Comparison of ENCODE assay signal across 8 cellular contexts in the genomic region with DNA sequence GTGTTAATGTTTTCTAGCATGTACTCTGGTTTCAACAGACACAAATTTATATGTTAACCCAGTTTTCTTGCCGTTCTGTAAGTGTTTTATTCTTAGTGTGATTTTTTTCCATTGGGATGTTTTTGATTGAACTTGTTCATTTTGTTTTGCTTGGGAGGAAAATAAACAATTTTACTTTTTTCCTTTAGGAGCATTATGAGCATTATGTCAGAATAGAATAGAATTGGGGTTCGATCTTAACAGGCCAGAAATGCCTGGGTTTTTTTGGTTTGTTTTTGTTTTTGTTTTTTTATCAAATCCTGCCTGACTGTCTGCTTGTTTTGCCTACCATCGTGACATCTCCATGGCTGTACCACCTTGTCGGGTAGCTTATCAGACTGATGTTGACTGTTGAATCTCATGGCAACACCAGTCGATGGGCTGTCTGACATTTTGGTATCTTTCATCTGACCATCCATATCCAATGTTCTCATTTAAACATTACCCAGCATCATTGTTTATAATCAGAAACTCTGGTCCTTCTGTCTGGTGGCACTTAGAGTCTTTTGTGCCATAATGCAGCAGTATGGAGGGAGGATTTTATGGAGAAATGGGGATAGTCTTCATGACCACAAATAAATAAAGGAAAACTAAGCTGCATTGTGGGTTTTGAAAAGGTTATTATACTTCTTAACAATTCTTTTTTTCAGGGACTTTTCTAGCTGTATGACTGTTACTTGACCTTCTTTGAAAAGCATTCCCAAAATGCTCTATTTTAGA. TPM values are rescaled to one million over a fixed set of nuclear protein-coding genes. Genes with fewer than 3 reads are reported as not detected.
DNase-seq lines count a peak whose midpoint lies in the region; ATAC-seq and TF ChIP-seq lines count a peak whose summit lies in the region.

No MANE protein-coding gene starts in this region.

- peak overlapping the region; percentile 52 for H3K4me3 ChIP-seq in cardiac muscle cell
- peak overlapping the region; percentile 99 for H3K4me3 ChIP-seq in iPS-11a (ENCODE audit: low read depth, low read length)
- peak overlapping the region; percentile 87 to 100 for H3K4me3 ChIP-seq in stomach smooth muscle (ENCODE audit: low read length in 2 of 2)

- H3K36me3 Mint-ChIP-seq in activated CD8-positive, alpha-beta memory T cell treated with anti-CD3 and anti-CD28 coated beads, Interleukin-2, amount 10 ng/mL, durations not matched to agents 7 days and 5 days, result peaks cover 55% of the 10 kb centered on the region

- DNase-seq in cardiac muscle cell (ENCODE audit: low read depth in 1 of 2, low spot score in 1 of 2) (peak in 1 of 2 donors; percentile 79), left cardiac atrium (no peak), NOMO-1 (lab: John Stamatoyannopoulos, UW; ENCODE audit: unreplicated experiment in 2 of 2) (no peak), NAMALWA (ENCODE audit: low spot score) (no peak)
- peak; percentile 63 for DNase-seq in activated CD8-positive, alpha-beta memory T cell treated with anti-CD3 and anti-CD28 coated beads, Interleukin-2, amount 10 ng/mL, durations not matched to agents 7 days and 5 days

- intact Hi-C loops in left cardiac atrium (cut with DNase I), result no loop called here

- ATAC-seq in left cardiac atrium (no peak), HG03139 (IDR thresholded peaks at IDR 0.05; ENCODE audit: unreplicated experiment) (no peak)
- ATAC-seq in activated CD8-positive, alpha-beta memory T cell treated with anti-CD3 and anti-CD28 coated beads, Interleukin-2, amount 10 ng/mL, durations not matched to agents 7 days and 5 days, result no peak

- H3K9me3 Mint-ChIP-seq in activated CD8-positive, alpha-beta memory T cell treated with anti-CD3 and anti-CD28 coated beads, Interleukin-2, amount 10 ng/mL, durations not matched to agents 7 days and 5 days (ENCODE audit: low read depth), result no peaks in the 10 kb centered on the region

- H3K27ac Mint-ChIP-seq in activated CD8-positive, alpha-beta memory T cell treated with anti-CD3 and anti-CD28 coated beads, Interleukin-2, amount 10 ng/mL, durations not matched to agents 7 days and 5 days, result peak overlapping the region; percentile 100

- H3K4me1 ChIP-seq in cardiac muscle cell (ENCODE audit: low read depth) (peaks cover 26% of the 10 kb centered on the region), stomach smooth muscle (ENCODE audit: control insufficient read depth, insufficient read depth, low read length) (peaks cover 11% of the 10 kb centered on the region)

- H3K9me3 ChIP-seq in cardiac muscle cell (ENCODE audit: low read depth) (no peaks in the 10 kb centered on the region), stomach smooth muscle (ENCODE audit: control insufficient read depth in 2 of 2, low read length in 2 of 2) (no peaks in the 10 kb centered on the region)

- no peaks in the 10 kb centered on the region for H3K27me3 Mint-ChIP-seq in activated CD8-positive, alpha-beta memory T cell treated with anti-CD3 and anti-CD28 coated beads, Interleukin-2, amount 10 ng/mL, durations not matched to agents 7 days and 5 days

- H3K36me3 ChIP-seq in cardiac muscle cell (no peaks in the 10 kb centered on the region), stomach smooth muscle (ENCODE audit: control insufficient read depth in 2 of 2, insufficient read depth in 2 of 2, low read length in 2 of 2) (peaks cover 6 to 28% of the 10 kb centered on the region in 2 donors)

- TF ChIP-seq CTCF in cardiac muscle cell (IDR thresholded peaks at IDR 0.05; ENCODE audit: low read depth, low read length), result no peak

- H3K9ac ChIP-seq in stomach smooth muscle (ENCODE audit: low read length in 2 of 2), result peak overlapping the region; percentile 99 to 100

- H3K27me3 ChIP-seq in cardiac muscle cell, result no peaks in the 10 kb centered on the region
- no peaks in the 10 kb centered on the region for H3K27me3 ChIP-seq in stomach smooth muscle (ENCODE audit: control insufficient read depth in 1 of 2, insufficient read depth in 2 of 2, low read length in 2 of 2)

- H3K4me3 Mint-ChIP-seq in activated CD8-positive, alpha-beta memory T cell treated with anti-CD3 and anti-CD28 coated beads, Interleukin-2, amount 10 ng/mL, durations not matched to agents 7 days and 5 days, result peak overlapping the region; percentile 95

- H3K4me1 Mint-ChIP-seq in activated CD8-positive, alpha-beta memory T cell treated with anti-CD3 and anti-CD28 coated beads, Interleukin-2, amount 10 ng/mL, durations not matched to agents 7 days and 5 days, result peaks cover 52% of the 10 kb centered on the region

- H3K27ac ChIP-seq in cardiac muscle cell, result peak overlapping the region; percentile 100
- H3K27ac ChIP-seq in stomach smooth muscle (ENCODE audit: low read length), result peak overlapping the region; percentile 97

- CTCF ChIA-PET in activated CD8-positive, alpha-beta memory T cell treated with anti-CD3 and anti-CD28 coated beads, Interleukin-2, amount 10 ng/mL, durations not matched to agents 7 days and 5 days (lab: Charles Lee), result interaction anchor here (1.2 to 10.8 kb wide), 6 partner anchors 9 to 89 kb away, joined by 3 to 90 read pairs (median 4); no protein-coding TSS in a partner anchor

RNA-seq across cellular contexts. Expression of gene TUBD1, which starts 51.7 kb away (rescaled TPM):
- total RNA-seq in cardiac muscle cell (9.0 and 10.9 TPM in 2 replicates), left cardiac atrium (10 to 100 TPM in 1 of 2 donors, 1 to 10 TPM in 1; 8.5 to 10.5 TPM)
- polyA plus RNA-seq in cardiac muscle cell, result 17.5 and 21.1 TPM in 2 replicates
- total RNA-seq in activated CD8-positive, alpha-beta memory T cell treated with anti-CD3 and anti-CD28 coated beads, Interleukin-2, amount 10 ng/mL, durations not matched to agents 7 days and 5 days, result 10 to 100 TPM; 14.3 to 15.5 TPM

RNA-seq across cellular contexts. Expression of gene RPS6KB1, which starts 51.8 kb away (rescaled TPM):
- total RNA-seq in cardiac muscle cell (30.9 and 103 TPM in 2 replicates), left cardiac atrium (10 to 100 TPM; 19.4 to 29.9 TPM)
- 13.6 and 19.2 TPM in 2 replicates for polyA plus RNA-seq in cardiac muscle cell
- 10 to 100 TPM; 52.3 to 58.6 TPM for total RNA-seq in activated CD8-positive, alpha-beta memory T cell treated with anti-CD3 and anti-CD28 coated beads, Interleukin-2, amount 10 ng/mL, durations not matched to agents 7 days and 5 days
